In the genomic region with DNA sequence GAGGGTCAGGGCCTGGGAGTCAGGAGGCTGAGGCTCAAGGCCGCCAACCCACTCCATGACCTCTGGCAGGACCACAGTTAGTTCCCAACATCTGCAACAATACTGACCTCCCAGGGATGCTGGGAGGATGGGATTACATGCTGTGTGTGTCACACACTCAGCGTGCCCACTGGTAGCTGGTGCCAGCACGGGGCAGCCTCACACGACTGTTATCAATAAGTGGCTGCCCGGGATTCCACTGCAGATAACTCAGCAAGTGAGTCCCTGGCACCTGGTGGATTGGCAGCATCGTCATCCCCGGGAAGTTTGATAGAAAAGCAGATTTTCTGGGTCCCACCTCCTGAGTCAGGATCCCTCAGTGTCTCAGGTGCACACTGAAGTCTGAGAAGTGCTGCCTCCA, we compare ENCODE assay signal across 22 cellular contexts.
"Had no signal": no experiment of that assay in that cellular context is flagged by ENCODE, and none has a peak within 500 bp of the region (broad histone marks: within the 10 kb centered on the region; RNA-seq: fewer than 3 reads in every experiment).

No MANE protein-coding gene starts in this region.

- H3K4me3 ChIP-seq: coronary artery, dorsolateral prefrontal cortex, esophagus squamous epithelium, gastrocnemius medialis, heart right ventricle, left lung, lower lobe of right lung, mucosa of descending colon had no signal

- H3K27ac ChIP-seq: coronary artery, esophagus squamous epithelium, gastrocnemius medialis, heart right ventricle, left lung, lower lobe of right lung had no signal

- H3K36me3 ChIP-seq: esophagus squamous epithelium, gastrocnemius medialis, heart right ventricle, left lung, lower lobe of right lung had no signal

- H3K4me1 ChIP-seq: gastrocnemius medialis, left lung, lower lobe of right lung had no signal

- FAIRE-seq: colon, endothelial cell of umbilical vein, islet of Langerhans, keratinocyte had no signal

- DNase-seq: dermis blood vessel endothelial cell; dorsolateral prefrontal cortex; effector CD8-positive, alpha-beta T cell; effector memory CD8-positive, alpha-beta T cell; esophagus squamous epithelium; foreskin fibroblast; foreskin melanocyte; gastrocnemius medialis; glutamatergic neuron; heart right ventricle; left cardiac atrium; left lung; left ventricle myocardium superior; lower lobe of right lung; mesenchymal stem cell; mucosa of descending colon; naive B cell had no signal

- H3K9me3 ChIP-seq: esophagus squamous epithelium, gastrocnemius medialis, heart right ventricle, left lung, lower lobe of right lung, mucosa of descending colon had no signal
